8 cellular contexts compared by ENCODE assay signal in the genomic region with DNA sequence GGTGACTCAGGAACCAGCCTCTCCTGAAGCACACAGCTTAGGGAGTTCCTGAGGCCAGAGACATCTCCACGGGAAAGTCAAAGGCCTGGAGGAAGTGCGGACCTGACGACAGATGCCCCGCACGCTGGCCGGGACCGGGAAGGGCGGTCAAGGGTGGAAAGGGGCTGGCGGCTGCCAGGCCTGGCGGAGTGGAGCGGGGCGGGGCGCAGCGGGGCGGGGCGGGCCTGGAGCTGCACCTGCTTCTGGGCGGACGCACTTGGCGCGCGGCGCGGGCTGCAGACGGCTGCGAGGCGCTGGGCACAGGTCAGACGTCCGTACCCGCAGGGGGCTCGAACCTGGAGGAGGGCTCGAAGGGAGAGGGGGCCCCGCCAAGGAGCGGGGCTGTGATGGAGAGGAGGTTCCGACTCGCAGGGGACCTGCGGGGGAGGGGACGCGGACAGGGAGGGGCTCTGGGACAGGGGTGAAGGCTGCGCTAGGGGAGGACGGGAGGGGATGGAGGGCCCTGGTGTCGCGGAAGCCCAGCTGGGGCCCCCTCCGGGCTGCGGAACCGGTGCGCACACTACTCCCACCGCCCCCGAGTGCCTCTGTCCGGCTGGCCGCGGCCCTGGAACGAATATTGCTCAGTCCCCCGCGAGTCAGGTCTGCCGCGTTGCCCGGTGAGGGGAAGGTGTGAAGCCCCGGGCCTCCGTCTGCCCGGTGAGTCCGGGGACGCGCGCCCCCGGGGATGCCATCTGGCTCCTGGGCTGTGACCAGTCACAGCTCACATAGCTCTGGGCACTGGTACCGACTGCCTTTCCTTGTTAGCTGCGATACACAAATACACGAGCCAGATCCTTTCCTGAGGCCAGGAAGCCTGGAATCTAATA. TPM values are rescaled to one million over a fixed set of nuclear protein-coding genes. Genes with fewer than 3 reads are reported as not detected.
DNase-seq lines count a peak whose midpoint lies in the region; ATAC-seq and TF ChIP-seq lines count a peak whose summit lies in the region.

A gene (plus strand): TSS at position 253 of the 866 bp plus-strand sequence. CDS start 36,635 bp downstream, outside the sequence.

- H3K36me3 Mint-ChIP-seq in T-cell (peaks cover 11% of the 10 kb centered on the region), nephron progenitor cell (ENCODE audit: low read depth) (no peaks in the 10 kb centered on the region)

- H3K36me3 ChIP-seq in ectodermal cell (ENCODE audit: control insufficient read depth, insufficient read depth, low read length) = no peaks in the 10 kb centered on the region

- in situ Hi-C loops in G401 (cut with HindIII; ENCODE audit: low sequenced_read_pairs) = no loop called here

- CTCF ChIA-PET in T-cell (lab: Charles Lee) = interaction anchor here (0.7 to 1.5 kb wide), 3 partner anchors 38 to 455 kb away, joined by 4 to 17 read pairs (median 4); a partner anchor contains a TSS

- TF ChIP-seq CTCF in nephron progenitor cell (IDR thresholded peaks at IDR 0.05) = no peak

- DNase-seq in G401 (ENCODE audit: low spot score) (peak; percentile 19), T-cell (peak in 17 of 34 experiments; percentile 8 to 51 (median 27)), nephron progenitor cell (peak; percentile 59), NCI-H1048 (lab: John Stamatoyannopoulos, UW) (no peak)

- 5 to 7% methylated on average over 68 of the region's 68 CpGs for WGBS in ectodermal cell, 2 experiments

- H3K9me3 Mint-ChIP-seq in T-cell (peaks cover 0 to 14% (median 0%) of the 10 kb centered on the region in 3 donors), nephron progenitor cell (peaks cover 25% of the 10 kb centered on the region)

- peaks cover 12 to 17% of the 10 kb centered on the region in 2 donors for H3K27me3 Mint-ChIP-seq in T-cell
- H3K27me3 Mint-ChIP-seq in nephron progenitor cell (ENCODE audit: low read depth, poor library complexity) = peaks cover 80% of the 10 kb centered on the region

- no peaks in the 10 kb centered on the region for H3K4me1 ChIP-seq in ectodermal cell (ENCODE audit: control insufficient read depth, insufficient read depth, low read length)

- POLR2A ChIA-PET in T-cell (lab: Charles Lee) = interaction anchor here (0.6 to 0.7 kb wide), 3 partner anchors 13 to 482 kb away, joined by 5 to 10 read pairs (median 6); no protein-coding TSS in a partner anchor

- H3K27ac ChIP-seq in ectodermal cell (ENCODE audit: insufficient read depth, low read depth, low read length, poor library complexity, severe bottlenecking) = no peak within 1 kb of the TSS

- peak within 1 kb of the TSS; percentile 25 for H3K4me3 ChIP-seq in ectodermal cell (ENCODE audit: insufficient read depth, low read depth, low read length)

- H3K4me1 Mint-ChIP-seq in T-cell = peaks cover 41 to 73% (median 65%) of the 10 kb centered on the region in 3 donors
- peaks cover 3% of the 10 kb centered on the region for H3K4me1 Mint-ChIP-seq in nephron progenitor cell

- H3K9me3 ChIP-seq in ectodermal cell (ENCODE audit: control insufficient read depth, low read length) = no peaks in the 10 kb centered on the region

- peak within 1 kb of the TSS; percentile 88 to 95 for H3K27ac Mint-ChIP-seq in T-cell
- no peak within 1 kb of the TSS for H3K27ac Mint-ChIP-seq in nephron progenitor cell

- H3K4me3 Mint-ChIP-seq in T-cell (peak within 1 kb of the TSS; percentile 80 to 92 (median 80)), nephron progenitor cell (peak within 1 kb of the TSS; percentile 72)

- ATAC-seq in T-cell (replicated peaks in 1 of 4) = peak; percentile 27 to 60 (median 58)
- ATAC-seq in HG03097 (IDR thresholded peaks at IDR 0.05; ENCODE audit: low FRiP score, unreplicated experiment) = no peak
- ATAC-seq in HG03135 (IDR thresholded peaks at IDR 0.05; ENCODE audit: unreplicated experiment) = no peak
- no peak for ATAC-seq in GM18498 (IDR thresholded peaks at IDR 0.05; ENCODE audit: unreplicated experiment)

- peaks cover 61% of the 10 kb centered on the region for H3K27me3 ChIP-seq in ectodermal cell (ENCODE audit: control insufficient read depth, insufficient read depth, low read length, poor library complexity, severe bottlenecking)

RNA-seq across cellular contexts. Expression of the gene that starts here (rescaled TPM):
- not detected in 2 replicates for total RNA-seq in G401 (2014; rRNA removed; shearing (Covaris generic))
- total RNA-seq in T-cell = 10 to 100 TPM in 3 of 5 donors, 1 to 10 TPM in 2; 1.4 to 22.7 (median 14.3) TPM
- polyA plus RNA-seq in ectodermal cell (2013, experiment 1 of 4) = not detected
- polyA plus RNA-seq in ectodermal cell (2013, experiment 2 of 4) = not detected
- not detected for polyA plus RNA-seq in ectodermal cell (2013, experiment 3 of 4)
- polyA plus RNA-seq in ectodermal cell (2013, experiment 4 of 4) = not detected

Comparison
In these comparisons a context has a peak if more than half of its experiments do, and no peak if none do; other contexts are left out.
1. Peak in DNase-seq in G401; RNA of the gene not detected or under 1 TPM.
2. ATAC-seq: peak in T-cell (4 of 4); none in HG03097 (single experiment), HG03135 (single experiment) and GM18498 (single experiment).